In genomic region chrX:153554519-153555167, GRCh38 we compare ENCODE assay signal across 9 cellular contexts. TPM values are rescaled to one million over a fixed set of nuclear protein-coding genes. Genes with fewer than 3 reads are reported as not detected.
DNase-seq lines count a peak whose midpoint lies in the region; ATAC-seq and TF ChIP-seq lines count a peak whose summit lies in the region.
"Had no signal": no experiment of that assay in that cellular context is flagged by ENCODE, and none has a peak within 500 bp of the region (broad histone marks: within the 10 kb centered on the region; RNA-seq: fewer than 3 reads in every experiment).

No MANE protein-coding gene starts in this region.

- H3K36me3 ChIP-seq in CD4-positive, CD25-positive, alpha-beta regulatory T cell (ENCODE audit: control insufficient read depth, insufficient read depth, low read length), result no peaks in the 10 kb centered on the region
- H3K36me3 ChIP-seq in H7 (replicated peaks; ENCODE audit: control insufficient read depth, insufficient read depth, low read length) (no peaks in the 10 kb centered on the region), OCI-LY7 (ENCODE audit: insufficient read depth, low read length) (no peaks in the 10 kb centered on the region), testis (ENCODE audit: low read depth, missing control alignments) (no peaks in the 10 kb centered on the region)
- H3K36me3 ChIP-seq: suprapubic skin had no signal

- no peaks in the 10 kb centered on the region for H4K20me1 ChIP-seq in OCI-LY7 (ENCODE audit: insufficient read depth, low read length)

- no TSS peak for BruUV-seq in OCI-LY7 (replicated peaks; lab: Mats Ljungman, UMichigan)

- peaks cover 0 to 1% (median 0%) of the 10 kb centered on the region in 7 donors for H3K9me3 Mint-ChIP-seq in CD4-positive, CD25-positive, alpha-beta regulatory T cell
- H3K9me3 Mint-ChIP-seq in activated T-cell treated with anti-CD3 and anti-CD28 coated beads, Interleukin-2, amount 50 U/mL, for 24 hours, result no peaks in the 10 kb centered on the region
- no peaks in the 10 kb centered on the region for H3K9me3 Mint-ChIP-seq in neural crest cell

- no peak overlapping the region for H3K4me3 Mint-ChIP-seq in CD4-positive, CD25-positive, alpha-beta regulatory T cell
- H3K4me3 Mint-ChIP-seq in activated T-cell treated with anti-CD3 and anti-CD28 coated beads, Interleukin-2, amount 50 U/mL, for 24 hours, result no peak overlapping the region
- no peak overlapping the region for H3K4me3 Mint-ChIP-seq in neural crest cell

- no peak overlapping the region for H3K4me3 ChIP-seq in CD4-positive, CD25-positive, alpha-beta regulatory T cell (ENCODE audit: low read depth, low read length)
- H3K4me3 ChIP-seq in H7 (ENCODE audit: insufficient read depth, low read depth, low read length), result no peak overlapping the region
- no peak overlapping the region for H3K4me3 ChIP-seq in OCI-LY7 (ENCODE audit: low read depth, low read length, poor library complexity, severe bottlenecking)
- H3K4me3 ChIP-seq in testis, result no peak overlapping the region
- H3K4me3 ChIP-seq: suprapubic skin had no signal

- TF ChIP-seq POLR2A in testis (IDR thresholded peaks at IDR 0.05), result no peak

- H3K9me3 ChIP-seq in CD4-positive, CD25-positive, alpha-beta regulatory T cell (ENCODE audit: control insufficient read depth in 2 of 2, low read length in 2 of 2), result no peaks in the 10 kb centered on the region
- H3K9me3 ChIP-seq in OCI-LY7 (ENCODE audit: low read length), result no peaks in the 10 kb centered on the region
- no peaks in the 10 kb centered on the region for H3K9me3 ChIP-seq in testis
- H3K9me3 ChIP-seq: suprapubic skin had no signal

- no peak overlapping the region for H3K4me2 ChIP-seq in OCI-LY7 (ENCODE audit: low read length)

- intact Hi-C loops in OCI-LY7 (cut with micrococcal nuclease; ENCODE audit: unreplicated experiment), result loop anchor here (1.0 to 2.0 kb wide), 3 partner anchors 46 to 114 kb away; no protein-coding TSS in a partner anchor
- intact Hi-C loops in testis (cut with DNase I; ENCODE audit: low total_unique reads), result no loop called here

- H3K4me1 ChIP-seq in CD4-positive, CD25-positive, alpha-beta regulatory T cell (ENCODE audit: control insufficient read depth, insufficient read depth, low read length, poor library complexity, severe bottlenecking), result no peaks in the 10 kb centered on the region
- no peaks in the 10 kb centered on the region for H3K4me1 ChIP-seq in OCI-LY7 (ENCODE audit: insufficient read depth, low read length, poor library complexity, severe bottlenecking)
- H3K4me1 ChIP-seq in testis, result no peaks in the 10 kb centered on the region
- H3K4me1 ChIP-seq: suprapubic skin had no signal

- DNase-seq in CD4-positive, CD25-positive, alpha-beta regulatory T cell, result peak; percentile 31 to 57 (median 57)
- DNase-seq in H7, result peak; percentile 92
- peak; percentile 53 for DNase-seq in OCI-LY7 (ENCODE audit: low spot score)
- peak; percentile 74 for DNase-seq in activated T-cell treated with anti-CD3 and anti-CD28 coated beads, Interleukin-2, amount 50 U/mL, for 24 hours
- peak; percentile 16 for DNase-seq in fibroblast of gingiva (ENCODE audit: low read depth)
- peak; percentile 61 for DNase-seq in neural crest cell (ENCODE audit: low read depth, low spot score)
- DNase-seq in testis, result peak; percentile 72

- POLR2A ChIA-PET in OCI-LY7 (lab: Charles Lee), result interaction anchor here (0.9 kb wide), 1 partner anchor 10 kb away, joined by 3 read pairs; no protein-coding TSS in a partner anchor

- no peaks in the 10 kb centered on the region for H3K79me2 ChIP-seq in OCI-LY7 (ENCODE audit: insufficient read depth, low read depth, low read length)

- no peak overlapping the region for H3K27ac Mint-ChIP-seq in CD4-positive, CD25-positive, alpha-beta regulatory T cell
- H3K27ac Mint-ChIP-seq in activated T-cell treated with anti-CD3 and anti-CD28 coated beads, Interleukin-2, amount 50 U/mL, for 24 hours, result no peak overlapping the region
- H3K27ac Mint-ChIP-seq in neural crest cell (ENCODE audit: unreplicated experiment), result no peak overlapping the region

- H3K27me3 ChIP-seq in CD4-positive, CD25-positive, alpha-beta regulatory T cell (ENCODE audit: control insufficient read depth, insufficient read depth, low read length), result no peaks in the 10 kb centered on the region
- no peaks in the 10 kb centered on the region for H3K27me3 ChIP-seq in H7 (ENCODE audit: control insufficient read depth, insufficient read depth, low read length)
- H3K27me3 ChIP-seq in testis, result no peaks in the 10 kb centered on the region
- H3K27me3 ChIP-seq: suprapubic skin had no signal

- no peaks in the 10 kb centered on the region for H3K9me2 ChIP-seq in OCI-LY7 (ENCODE audit: insufficient read depth, low read length)

- H3K4me1 Mint-ChIP-seq in CD4-positive, CD25-positive, alpha-beta regulatory T cell, result no peaks in the 10 kb centered on the region
- H3K4me1 Mint-ChIP-seq in activated T-cell treated with anti-CD3 and anti-CD28 coated beads, Interleukin-2, amount 50 U/mL, for 24 hours (ENCODE audit: low read depth), result no peaks in the 10 kb centered on the region
- H3K4me1 Mint-ChIP-seq in neural crest cell, result no peaks in the 10 kb centered on the region

- H3K27me3 Mint-ChIP-seq in CD4-positive, CD25-positive, alpha-beta regulatory T cell, result no peaks in the 10 kb centered on the region
- H3K27me3 Mint-ChIP-seq in activated T-cell treated with anti-CD3 and anti-CD28 coated beads, Interleukin-2, amount 50 U/mL, for 24 hours, result peaks cover 36% of the 10 kb centered on the region
- H3K27me3 Mint-ChIP-seq in neural crest cell (ENCODE audit: low read depth), result peaks cover 3% of the 10 kb centered on the region

- H3K27ac ChIP-seq in CD4-positive, CD25-positive, alpha-beta regulatory T cell (ENCODE audit: insufficient read depth, low read length, poor library complexity, severe bottlenecking), result no peak overlapping the region
- no peak overlapping the region for H3K27ac ChIP-seq in OCI-LY7 (ENCODE audit: low read depth, low read length, poor library complexity, severe bottlenecking)
- no peak overlapping the region for H3K27ac ChIP-seq in testis
- H3K27ac ChIP-seq: suprapubic skin had no signal

- H2AFZ ChIP-seq in OCI-LY7 (ENCODE audit: low read length), result no peak overlapping the region

- no peak for ATAC-seq in CD4-positive, CD25-positive, alpha-beta regulatory T cell (ENCODE audit: low read depth in 2 of 2)
- no peak for ATAC-seq in HG03135 (IDR thresholded peaks at IDR 0.05; ENCODE audit: unreplicated experiment)

- CTCF ChIA-PET in OCI-LY7 (lab: Charles Lee; ENCODE audit: unreplicated experiment), result no interaction called here

- WGBS in testis, 2 donors, result 0 to 64% methylated on average over 5 to 15 of the region's 17 CpGs

- TF ChIP-seq CTCF in OCI-LY7 (conservative IDR thresholded peaks at IDR 0.05; ENCODE audit: low read length), result peak; percentile 77
- peak; percentile 71 for TF ChIP-seq CTCF in neural crest cell (conservative IDR thresholded peaks at IDR 0.05)
- peak in 2 of 3 experiments; percentile 39 to 56 for TF ChIP-seq CTCF in testis (IDR thresholded peaks at IDR 0.05)

- no peaks in the 10 kb centered on the region for H3K36me3 Mint-ChIP-seq in CD4-positive, CD25-positive, alpha-beta regulatory T cell
- no peaks in the 10 kb centered on the region for H3K36me3 Mint-ChIP-seq in activated T-cell treated with anti-CD3 and anti-CD28 coated beads, Interleukin-2, amount 50 U/mL, for 24 hours (ENCODE audit: low read depth)
- H3K36me3 Mint-ChIP-seq in neural crest cell (ENCODE audit: low read depth), result no peaks in the 10 kb centered on the region

RNA-seq across cellular contexts. Expression of gene ATP2B3, which starts 37.2 kb away (rescaled TPM):
- total RNA-seq in CD4-positive, CD25-positive, alpha-beta regulatory T cell, result not detected
- polyA plus RNA-seq in CD4-positive, CD25-positive, alpha-beta regulatory T cell, result not detected
- total RNA-seq in H7 (2014; rRNA removed; shearing (Covaris generic)), result not detected in 2 replicates
- total RNA-seq in OCI-LY7 (2014; rRNA removed; shearing (Covaris generic)), result not detected in 2 replicates
- total RNA-seq in OCI-LY7 (2022) (not detected in 2 replicates), neural crest cell (0.05 and 0.11 TPM in 2 replicates), testis (1 to 10 TPM in 1 of 2 donors, under 1 TPM in 1; 0.16 to 1.2 TPM)
- 0.73 TPM for polyA plus RNA-seq in testis (ENCODE audit: insufficient read depth, low read depth, low replicate concordance)
- total RNA-seq: suprapubic skin had no signal

RNA-seq across cellular contexts. Expression of gene CCNQ, which starts 44.3 kb away (rescaled TPM):
- total RNA-seq in CD4-positive, CD25-positive, alpha-beta regulatory T cell, result 23.8 TPM
- 10 to 100 TPM; 59.8 to 78.4 (median 77.2) TPM for polyA plus RNA-seq in CD4-positive, CD25-positive, alpha-beta regulatory T cell
- 27.0 and 30.4 TPM in 2 replicates for total RNA-seq in H7 (2014; rRNA removed; shearing (Covaris generic))
- 20.6 and 29.7 TPM in 2 replicates for total RNA-seq in OCI-LY7 (2014; rRNA removed; shearing (Covaris generic))
- 12.0 and 13.9 TPM in 2 replicates for total RNA-seq in OCI-LY7 (2022)
- 24.4 and 25.3 TPM in 2 replicates for total RNA-seq in neural crest cell
- 10 to 100 TPM; 26.9 to 27.6 TPM for total RNA-seq in testis
- polyA plus RNA-seq in testis (ENCODE audit: insufficient read depth, low read depth, low replicate concordance), result 19.6 TPM

RNA-seq across cellular contexts. Expression of gene BGN, which starts 59.9 kb away (rescaled TPM):
- not detected for total RNA-seq in CD4-positive, CD25-positive, alpha-beta regulatory T cell
- polyA plus RNA-seq in CD4-positive, CD25-positive, alpha-beta regulatory T cell, result not detected
- 0.83 and 1.1 TPM in 2 replicates for total RNA-seq in H7 (2014; rRNA removed; shearing (Covaris generic))
- total RNA-seq in OCI-LY7 (2014; rRNA removed; shearing (Covaris generic)), result not detected in 2 replicates
- total RNA-seq in OCI-LY7 (2022), result not detected in 2 replicates
- total RNA-seq in neural crest cell, result 80.6 and 85.2 TPM in 2 replicates
- 10 to 100 TPM; 42.3 to 76.5 TPM for total RNA-seq in testis
- polyA plus RNA-seq in testis (ENCODE audit: insufficient read depth, low read depth, low replicate concordance), result 174 TPM

Comparison
In these comparisons a context has a peak if more than half of its experiments do, and no peak if none do; other contexts are left out.
1. DNase-seq: peak in every context shown above with its lines; median percentile 92 in H7; 74 in activated T-cell treated with anti-CD3 and anti-CD28 coated beads, Interleukin-2, amount 50 U/mL, for 24 hours; 72 in testis; 61 in neural crest cell; 57 in CD4-positive, CD25-positive, alpha-beta regulatory T cell; 53 in OCI-LY7; 16 in fibroblast of gingiva.
2. RNA of gene BGN, which starts 59.9 kb away (total RNA-seq): 80.6 to 85.2 TPM in neural crest cell and 42.3 to 76.5 TPM in testis; 0.83 to 1.1 TPM in H7, not detected in CD4-positive, CD25-positive, alpha-beta regulatory T cell (single experiment) and not detected in OCI-LY7; every median in the first group is over 10 times any median in the second.
3. Peak in every context shown above with its lines, with median percentiles within 50 percentile points of each other: CTCF ChIP-seq.